In the genomic region with DNA sequence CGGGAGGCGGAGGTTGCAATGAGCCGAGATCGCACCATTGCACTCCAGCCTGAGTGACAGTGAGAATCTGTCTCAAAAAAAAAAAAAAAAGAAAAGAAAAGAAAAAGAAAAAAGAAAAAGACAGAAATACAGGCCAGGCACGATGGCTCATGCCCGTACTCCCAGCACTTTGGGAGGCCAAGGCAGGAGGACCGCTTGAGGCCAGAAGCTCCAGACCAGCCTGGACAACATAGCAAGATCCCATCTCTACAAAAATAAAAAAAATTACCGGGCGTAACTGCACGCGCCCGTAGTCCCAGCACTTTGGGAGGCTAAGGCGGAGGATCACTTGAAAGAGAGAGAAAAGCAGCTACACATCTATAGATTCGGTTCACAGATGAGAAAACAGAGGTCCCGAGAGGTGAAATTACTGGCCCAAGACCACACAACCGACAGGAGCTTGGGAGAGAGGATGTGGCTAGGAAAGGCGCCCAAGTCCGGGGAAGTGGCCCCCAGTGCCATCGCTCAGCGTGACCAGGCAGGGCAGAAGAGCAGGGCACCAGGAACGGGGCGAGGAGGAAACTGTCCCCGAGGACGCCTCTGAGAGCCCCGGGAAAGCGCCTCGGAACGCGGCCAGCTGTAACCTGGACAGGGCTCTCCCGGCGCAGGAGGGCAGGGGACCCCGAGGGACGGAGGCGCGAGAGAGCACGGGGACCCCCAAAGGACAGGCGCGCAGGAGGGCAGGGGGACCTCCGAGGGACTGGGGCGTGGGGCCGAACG, we compare ENCODE assay signal across 8 cellular contexts. TPM values are rescaled to one million over a fixed set of nuclear protein-coding genes. Genes with fewer than 3 reads are reported as not detected.
DNase-seq lines count a peak whose midpoint lies in the region; ATAC-seq and TF ChIP-seq lines count a peak whose summit lies in the region.

No MANE protein-coding gene starts in this region.

- no peak for TF ChIP-seq CTCF in fibroblast of villous mesenchyme (IDR thresholded peaks at IDR 0.05; ENCODE audit: insufficient read depth, low read depth, low read length)

- no peaks in the 10 kb centered on the region for H3K36me3 Mint-ChIP-seq in T-helper 2 cell treated with Interferon-gamma antibody and Interleukin-4, amounts not matched to agents 5 μg/mL and 100 μg/mL, for 36 hours (ENCODE audit: low read depth)

- WGBS in neuronal stem cell (ENCODE audit: extremely low coverage in 2 of 2, insufficient read length in 2 of 2, insufficient replicate concordance in 1 of 2), 2 donors, result no CpG with 5 or more reads among the region's 42 CpGs

- H2AFZ ChIP-seq in neuronal stem cell (ENCODE audit: low read length), result peak overlapping the region; percentile 82

- no peaks in the 10 kb centered on the region for H3K27me3 Mint-ChIP-seq in T-helper 2 cell treated with Interferon-gamma antibody and Interleukin-4, amounts not matched to agents 5 μg/mL and 100 μg/mL, for 36 hours (ENCODE audit: low read depth)

- H2BK12ac ChIP-seq in neuronal stem cell (ENCODE audit: low read length), result no peak overlapping the region

- peak overlapping the region; percentile 30 for H2BK15ac ChIP-seq in neuronal stem cell (ENCODE audit: low read length)

- H3K4me1 Mint-ChIP-seq in T-helper 2 cell treated with Interferon-gamma antibody and Interleukin-4, amounts not matched to agents 5 μg/mL and 100 μg/mL, for 36 hours (ENCODE audit: low read depth), result peaks cover 15% of the 10 kb centered on the region

- H3K23ac ChIP-seq in neuronal stem cell (ENCODE audit: low read depth, low read length, poor library complexity), result peak overlapping the region; percentile 98

- peak overlapping the region; percentile 49 for H4K8ac ChIP-seq in neuronal stem cell (ENCODE audit: low read depth, low read length)

- ATAC-seq in HG03097 (IDR thresholded peaks at IDR 0.05; ENCODE audit: low FRiP score, unreplicated experiment), result peak; percentile 26
- no peak for ATAC-seq in HG02759 (IDR thresholded peaks at IDR 0.05; ENCODE audit: unreplicated experiment)

- no peaks in the 10 kb centered on the region for H3K9me3 Mint-ChIP-seq in T-helper 2 cell treated with Interferon-gamma antibody and Interleukin-4, amounts not matched to agents 5 μg/mL and 100 μg/mL, for 36 hours

- H3K4me1 ChIP-seq in neuronal stem cell (ENCODE audit: control insufficient read depth in 2 of 2, insufficient read depth in 1 of 2, low read depth in 1 of 2, low read length in 2 of 2), result peaks cover 9 to 11% of the 10 kb centered on the region in 2 donors

- no peaks in the 10 kb centered on the region for H3K27me3 ChIP-seq in neuronal stem cell (ENCODE audit: control insufficient read depth in 3 of 3, insufficient read depth in 3 of 3, low read depth in 1 of 3, low read length in 3 of 3)

- peak overlapping the region; percentile 88 for H3K27ac Mint-ChIP-seq in T-helper 2 cell treated with Interferon-gamma antibody and Interleukin-4, amounts not matched to agents 5 μg/mL and 100 μg/mL, for 36 hours

- H3K27ac ChIP-seq in neuronal stem cell (replicated peaks; ENCODE audit: low read length), result no peak overlapping the region

- peak overlapping the region; percentile 82 for H3K18ac ChIP-seq in neuronal stem cell (ENCODE audit: low read length)

- peak overlapping the region; percentile 14 for H2AK5ac ChIP-seq in neuronal stem cell (ENCODE audit: low read depth, low read length)

- H3K79me1 ChIP-seq in neuronal stem cell (ENCODE audit: low read depth, low read length), result peaks cover 2% of the 10 kb centered on the region

- peaks cover 0 to 5% of the 10 kb centered on the region in 2 donors for H3K36me3 ChIP-seq in neuronal stem cell (replicated peaks in 1 of 2; ENCODE audit: control insufficient read depth in 2 of 2, insufficient read depth in 2 of 2, low read length in 2 of 2)

- peaks cover 0 to 4% of the 10 kb centered on the region in 2 donors for H3K9me3 ChIP-seq in neuronal stem cell (replicated peaks in 1 of 2; ENCODE audit: control insufficient read depth in 2 of 2, insufficient read depth in 1 of 2, low read depth in 1 of 2, low read length in 2 of 2)

- peak overlapping the region; percentile 99 for H3K4me2 ChIP-seq in neuronal stem cell (ENCODE audit: insufficient read depth, low read length, poor library complexity, severe bottlenecking)

- peak overlapping the region; percentile 31 for H2BK5ac ChIP-seq in neuronal stem cell (ENCODE audit: low read length)

- H2BK120ac ChIP-seq in neuronal stem cell (ENCODE audit: low read depth, low read length), result no peak overlapping the region

- H3K14ac ChIP-seq in neuronal stem cell (ENCODE audit: low read length), result no peak overlapping the region

- peak overlapping the region; percentile 92 for H3K9ac ChIP-seq in neuronal stem cell (ENCODE audit: low read depth, low read length, poor library complexity)

- H3K4ac ChIP-seq in neuronal stem cell (ENCODE audit: low read length), result no peak overlapping the region

- H3K4me3 ChIP-seq in fibroblast of villous mesenchyme (ENCODE audit: low read depth, low read length), result peak overlapping the region; percentile 83
- H3K4me3 ChIP-seq in neuronal stem cell (ENCODE audit: low read length in 2 of 2), result peak overlapping the region; percentile 92 to 97

- DNase-seq in NCI-H748 (lab: John Stamatoyannopoulos, UW; ENCODE audit: unreplicated experiment) (peak; percentile 36), NCI-H748 treated with DMSO at 0.1 percent for 48 hours (lab: John Stamatoyannopoulos, UW) (no peak), fibroblast of villous mesenchyme (ENCODE audit: low read depth) (peak; percentile 19), neuronal stem cell (ENCODE audit: low spot score) (no peak), NCI-H2081 treated with DMSO at 0.1 percent for 48 hours (lab: John Stamatoyannopoulos, UW) (no peak)
- no peak for DNase-seq in T-helper 2 cell treated with Interferon-gamma antibody and Interleukin-4, amounts not matched to agents 5 μg/mL and 100 μg/mL, for 36 hours (ENCODE audit: low spot score)

- H3K4me3 Mint-ChIP-seq in T-helper 2 cell treated with Interferon-gamma antibody and Interleukin-4, amounts not matched to agents 5 μg/mL and 100 μg/mL, for 36 hours, result peak overlapping the region; percentile 93

- no peak overlapping the region for H4K91ac ChIP-seq in neuronal stem cell (ENCODE audit: low read depth, low read length, poor library complexity)

RNA-seq across cellular contexts. Expression of a gene that starts 0.6 kb away (rescaled TPM):
- total RNA-seq in fibroblast of villous mesenchyme, result 17.7 and 21.3 TPM in 2 replicates
- 10.4 TPM for polyA plus RNA-seq in neuronal stem cell (2013, experiment 1 of 2)
- polyA plus RNA-seq in neuronal stem cell (2013, experiment 2 of 2), result 12.5 TPM

RNA-seq across cellular contexts. Expression of a gene that starts 41.0 kb away (rescaled TPM):
- total RNA-seq in fibroblast of villous mesenchyme, result 189 and 210 TPM in 2 replicates
- polyA plus RNA-seq in neuronal stem cell (2013, experiment 1 of 2), result 81.1 TPM
- 83.2 TPM for polyA plus RNA-seq in neuronal stem cell (2013, experiment 2 of 2)

Comparison
In these comparisons a context has a peak if more than half of its experiments do, and no peak if none do; other contexts are left out.
1. DNase-seq: peak in NCI-H748 (single experiment) and fibroblast of villous mesenchyme (single experiment); none in NCI-H748 treated with DMSO at 0.1 percent for 48 hours (single experiment), T-helper 2 cell treated with Interferon-gamma antibody and Interleukin-4, amounts not matched to agents 5 μg/mL and 100 μg/mL, for 36 hours (single experiment), neuronal stem cell (single experiment) and NCI-H2081 treated with DMSO at 0.1 percent for 48 hours (single experiment).